14 cellular contexts compared by ENCODE assay signal in genomic region chr11:132177106-132177505, GRCh38.
A peak's percentile ranks its signal among the peaks of the same experiment; 100 is the strongest.
DNase-seq lines count a peak whose midpoint lies in the region; ATAC-seq and FAIRE-seq lines count a peak whose summit lies in the region.
"Had no signal": no experiment of that assay in that cellular context is flagged by ENCODE, and none has a peak within 500 bp of the region (broad histone marks: within the 10 kb centered on the region; RNA-seq: fewer than 3 reads in every experiment).

No MANE protein-coding gene starts in this region.

- H3K9me3 ChIP-seq in small intestine (ENCODE audit: control insufficient read depth, low read depth): no peaks in the 10 kb centered on the region
- H3K9me3 ChIP-seq: BLaER1 treated with 17β-estradiol and CSF1 and Interleukin-3, amounts not matched to agents 10 nM and 100 nM had no signal

- ATAC-seq in GM18858 (IDR thresholded peaks at IDR 0.05; ENCODE audit: unreplicated experiment): no peak
- ATAC-seq: stimulated activated naive CD8-positive, alpha-beta T cell treated with anti-CD3 and anti-CD28 coated beads, Interleukin-15, amount 100 ng/mL, for 72 hours had no signal

- H3K36me3 ChIP-seq in small intestine (ENCODE audit: control insufficient read depth in 2 of 2, insufficient read depth in 2 of 2, low read length in 2 of 2): no peaks in the 10 kb centered on the region
- H3K36me3 ChIP-seq: BLaER1 treated with 17β-estradiol and CSF1 and Interleukin-3, amounts not matched to agents 10 nM and 100 nM had no signal

- DNase-seq in AG08395 (ENCODE audit: low spot score) (peak; percentile 62), LoVo (ENCODE audit: low spot score) (peak; percentile 1), astrocyte of the hippocampus (ENCODE audit: low read depth, low spot score) (peak; percentile 80), iris pigment epithelial cell (ENCODE audit: low read depth) (peak; percentile 51), amygdala (lab: John Stamatoyannopoulos, UW) (no peak), islet precursor cell (no peak), small intestine (no peak)
- DNase-seq: dorsolateral prefrontal cortex; NCI-H2029 treated with DMSO at 0.1 percent for 48 hours; stimulated activated CD4-positive, alpha-beta T cell treated with anti-CD3 and anti-CD28 coated beads, Interleukin-12 subunit alpha, Interleukin-12 subunit beta, amount 100 ng/mL, for 4 hours; stimulated activated naive CD8-positive, alpha-beta T cell treated with anti-CD3 and anti-CD28 coated beads, Interleukin-15, amount 100 ng/mL, for 72 hours; SW 1271 had no signal

- no peak for FAIRE-seq in small intestine (lab: Jason Lieb, UNC)

- H3K27ac ChIP-seq in small intestine (ENCODE audit: low read depth in 1 of 2, low read length in 1 of 2): no peak overlapping the region
- H3K27ac ChIP-seq: BLaER1 treated with 17β-estradiol and CSF1 and Interleukin-3, amounts not matched to agents 10 nM and 100 nM; dorsolateral prefrontal cortex had no signal

- H3K4me3 ChIP-seq in small intestine (ENCODE audit: low read depth in 1 of 2, low read length in 2 of 2): no peak overlapping the region
- H3K4me3 ChIP-seq: BLaER1 treated with 17β-estradiol and CSF1 and Interleukin-3, amounts not matched to agents 10 nM and 100 nM; dorsolateral prefrontal cortex had no signal

- no peaks in the 10 kb centered on the region for H3K27me3 ChIP-seq in small intestine (ENCODE audit: control insufficient read depth in 2 of 2, insufficient read depth in 2 of 2, low read length in 2 of 2)
- H3K27me3 ChIP-seq: BLaER1 treated with 17β-estradiol and CSF1 and Interleukin-3, amounts not matched to agents 10 nM and 100 nM; dorsolateral prefrontal cortex had no signal

- no peaks in the 10 kb centered on the region for H3K4me1 ChIP-seq in small intestine (ENCODE audit: control insufficient read depth in 2 of 2, insufficient read depth in 1 of 2, low read depth in 1 of 2, low read length in 1 of 2)
- H3K4me1 ChIP-seq: BLaER1 treated with 17β-estradiol and CSF1 and Interleukin-3, amounts not matched to agents 10 nM and 100 nM had no signal

- WGBS in small intestine, 3 donors: 11 to 21% (median 13%) methylated on average over 1 of the region's 1 CpG

Comparison
In these comparisons a context has a peak if more than half of its experiments do, and no peak if none do; other contexts are left out.
1. DNase-seq: peak in AG08395 (single experiment), LoVo (single experiment), astrocyte of the hippocampus (single experiment) and iris pigment epithelial cell (single experiment); none in amygdala (0 of 56), islet precursor cell (single experiment) and small intestine (single experiment).